ENCODE assay signal across 22 cellular contexts in genomic region chr11:128206476-128206875, GRCh38.
DNase-seq lines count a peak whose midpoint lies in the region; ATAC-seq, FAIRE-seq and TF ChIP-seq lines count a peak whose summit lies in the region.
"Had no signal": no experiment of that assay in that cellular context is flagged by ENCODE, and none has a peak within 500 bp of the region (broad histone marks: within the 10 kb centered on the region; RNA-seq: fewer than 3 reads in every experiment).

No MANE protein-coding gene starts in this region.

- H2BK12ac ChIP-seq in mesenchymal stem cell (ENCODE audit: low read length in 2 of 2): no peak overlapping the region

- H3K27ac ChIP-seq in Panc1 (ENCODE audit: low read length): peak overlapping the region; percentile 91; the same call in 1 of the 2 replicates
- peak overlapping the region; percentile 75 for H3K27ac ChIP-seq in mesenchymal stem cell (ENCODE audit: low read length, poor library complexity, severe bottlenecking)
- H3K27ac ChIP-seq: BLaER1 treated with 17β-estradiol and CSF1 and Interleukin-3, amounts not matched to agents 10 nM and 100 nM; HL-60 had no signal

- H3K27me3 ChIP-seq in Caco-2 (replicated peaks; ENCODE audit: control insufficient read depth, insufficient read depth, low read length) (no peaks in the 10 kb centered on the region), Panc1 (ENCODE audit: control insufficient read depth, insufficient read depth, low read length) (no peaks in the 10 kb centered on the region), mesenchymal stem cell (ENCODE audit: control insufficient read depth in 1 of 2, insufficient read depth in 1 of 2, low read length in 2 of 2) (no peaks in the 10 kb centered on the region)
- H3K27me3 ChIP-seq: BLaER1 treated with 17β-estradiol and CSF1 and Interleukin-3, amounts not matched to agents 10 nM and 100 nM had no signal

- no peak overlapping the region for H3K4ac ChIP-seq in mesenchymal stem cell (ENCODE audit: low read depth in 1 of 2, low read length in 2 of 2)

- no peaks in the 10 kb centered on the region for H3K79me1 ChIP-seq in mesenchymal stem cell (replicated peaks; ENCODE audit: low read length, poor library complexity, severe bottlenecking)

- POLR2A ChIA-PET in Caco-2 (lab: Charles Lee) (no interaction called here), Panc1 (lab: Charles Lee) (no interaction called here)

- DNase-seq in Caco-2: no peak
- no peak for DNase-seq in Panc1 (ENCODE audit: low read depth, low spot score)
- peak; percentile 86 for DNase-seq in epithelial cell of esophagus (ENCODE audit: low read depth)
- DNase-seq in mesenchymal stem cell: no peak
- no peak for DNase-seq in HT-29 (ENCODE audit: low spot score)
- no peak for DNase-seq in H54 (ENCODE audit: insufficient read length, low spot score)
- no peak for DNase-seq in putamen (ENCODE audit: low spot score)
- DNase-seq in activated naive CD8-positive, alpha-beta T cell treated with anti-CD3 and anti-CD28 coated beads for 36 hours: no peak
- DNase-seq: CD8-positive, alpha-beta T cell; DMS79; Kasumi-1; MM.1S; NCI-H1092; NCI-H146; NCI-H2029 treated with DMSO at 0.1 percent for 48 hours; NCI-H748 treated with DMSO at 0.1 percent for 48 hours; NK-92 treated with Interleukin-12 subunit alpha and Interleukin-12 subunit beta, amount 100 ng/mL, for 24 hours; SHP77 treated with DMSO at 0.1 percent for 48 hours had no signal

- H3K9me3 Mint-ChIP-seq in Caco-2 (ENCODE audit: unreplicated experiment): peaks cover 36% of the 10 kb centered on the region
- H3K9me3 Mint-ChIP-seq in activated naive CD8-positive, alpha-beta T cell treated with anti-CD3 and anti-CD28 coated beads for 36 hours: peaks cover 9% of the 10 kb centered on the region

- FAIRE-seq in H54 (lab: Jason Lieb, UNC): no peak
- FAIRE-seq: A204.1 had no signal

- no peaks in the 10 kb centered on the region for H3K36me3 ChIP-seq in Caco-2 (ENCODE audit: control insufficient read depth, insufficient read depth, low read length)
- no peaks in the 10 kb centered on the region for H3K36me3 ChIP-seq in Panc1 (ENCODE audit: control insufficient read depth, insufficient read depth, low read length)
- H3K36me3 ChIP-seq in mesenchymal stem cell (ENCODE audit: control insufficient read depth in 1 of 2, insufficient read depth in 2 of 2, low read depth in 1 of 2, low read length in 2 of 2): no peaks in the 10 kb centered on the region
- H3K36me3 ChIP-seq: BLaER1 treated with 17β-estradiol and CSF1 and Interleukin-3, amounts not matched to agents 10 nM and 100 nM had no signal

- H2AK5ac ChIP-seq in mesenchymal stem cell (ENCODE audit: low read length, severe bottlenecking): peak overlapping the region; percentile 42

- H3K9me3 ChIP-seq in Caco-2 (0 out of 2 replicates have a peak, but pooled peaks cover 23% of the 10 kb centered on the region), Panc1 (ENCODE audit: control insufficient read depth, insufficient read depth, low read depth, low read length) (peaks cover 14% of the 10 kb centered on the region; the same call in 1 of the 2 replicates), mesenchymal stem cell (ENCODE audit: control insufficient read depth, low read length) (no peaks in the 10 kb centered on the region)

- H3K27ac Mint-ChIP-seq in Caco-2 (ENCODE audit: unreplicated experiment): peak overlapping the region; percentile 4
- H3K27ac Mint-ChIP-seq in activated naive CD8-positive, alpha-beta T cell treated with anti-CD3 and anti-CD28 coated beads for 36 hours: no peak overlapping the region
- H3K27ac Mint-ChIP-seq: CD8-positive, alpha-beta T cell had no signal

- intact Hi-C loops in Caco-2 (cut with micrococcal nuclease; ENCODE audit: unreplicated experiment) (no loop called here), Panc1 (cut with micrococcal nuclease; ENCODE audit: unreplicated experiment) (no loop called here)

- H2BK5ac ChIP-seq in mesenchymal stem cell (ENCODE audit: low read depth, low read length, poor library complexity, severe bottlenecking): no peak overlapping the region

- H4K8ac ChIP-seq in mesenchymal stem cell (ENCODE audit: low read length): no peak overlapping the region

- H3K4me1 Mint-ChIP-seq in Caco-2 (ENCODE audit: low read depth, unreplicated experiment): peaks cover 29% of the 10 kb centered on the region
- H3K4me1 Mint-ChIP-seq in activated naive CD8-positive, alpha-beta T cell treated with anti-CD3 and anti-CD28 coated beads for 36 hours: peaks cover 13% of the 10 kb centered on the region

- BruUV-seq in Caco-2 (replicated peaks; lab: Mats Ljungman, UMichigan) (no TSS peak), Panc1 (replicated peaks; lab: Mats Ljungman, UMichigan) (no TSS peak)

- no peak overlapping the region for H3K18ac ChIP-seq in mesenchymal stem cell (ENCODE audit: low read depth in 1 of 2, low read length in 2 of 2)

- no peak overlapping the region for H2BK120ac ChIP-seq in mesenchymal stem cell (ENCODE audit: low read depth, low read length)

- H3K23ac ChIP-seq in mesenchymal stem cell (ENCODE audit: low read length in 2 of 2): no peak overlapping the region

- peaks cover 7% of the 10 kb centered on the region for H3K36me3 Mint-ChIP-seq in Caco-2 (ENCODE audit: insufficient read depth, unreplicated experiment)
- peaks cover 6% of the 10 kb centered on the region for H3K36me3 Mint-ChIP-seq in activated naive CD8-positive, alpha-beta T cell treated with anti-CD3 and anti-CD28 coated beads for 36 hours
- H3K36me3 Mint-ChIP-seq: CD8-positive, alpha-beta T cell had no signal

- H3K9ac ChIP-seq in mesenchymal stem cell (ENCODE audit: low read length): no peak overlapping the region
- H3K9ac ChIP-seq: BLaER1 treated with 17β-estradiol and CSF1 and Interleukin-3, amounts not matched to agents 10 nM and 100 nM had no signal

- in situ Hi-C loops in Panc1 (cut with HindIII; ENCODE audit: low pct_unique_long_range_greater_than_20kb, low sequenced_read_pairs): no loop called here

- H3K4me3 ChIP-seq in Caco-2 (ENCODE audit: low read depth, low read length) (no peak overlapping the region), Panc1 (ENCODE audit: low read depth in 2 of 2, low read length in 2 of 2) (no peak overlapping the region), epithelial cell of esophagus (ENCODE audit: low read length) (no peak overlapping the region), mesenchymal stem cell (ENCODE audit: insufficient read depth in 1 of 2, low read depth in 1 of 2, low read length in 2 of 2) (no peak overlapping the region)
- H3K4me3 ChIP-seq: BLaER1 treated with 17β-estradiol and CSF1 and Interleukin-3, amounts not matched to agents 10 nM and 100 nM had no signal

- no peak overlapping the region for H4K91ac ChIP-seq in mesenchymal stem cell (ENCODE audit: low read length)

- peaks cover 44% of the 10 kb centered on the region for H3K4me1 ChIP-seq in Caco-2
- peaks cover 12% of the 10 kb centered on the region for H3K4me1 ChIP-seq in Panc1 (ENCODE audit: control insufficient read depth, insufficient read depth, low read length)
- H3K4me1 ChIP-seq in mesenchymal stem cell (ENCODE audit: control insufficient read depth, insufficient read depth, low read depth, low read length): peaks cover 9% of the 10 kb centered on the region
- H3K4me1 ChIP-seq: BLaER1 treated with 17β-estradiol and CSF1 and Interleukin-3, amounts not matched to agents 10 nM and 100 nM had no signal

- no peak overlapping the region for H2AFZ ChIP-seq in mesenchymal stem cell (ENCODE audit: low read depth, low read length)

- no peak for TF ChIP-seq POLR2A in H54 (IDR thresholded peaks at IDR 0.05; ENCODE audit: low read depth, low read length)

- H3K14ac ChIP-seq in mesenchymal stem cell (ENCODE audit: low read length in 2 of 2): no peak overlapping the region

- no peak overlapping the region for H3K4me2 ChIP-seq in mesenchymal stem cell (ENCODE audit: low read length, poor library complexity, severe bottlenecking)
- H3K4me2 ChIP-seq: BLaER1 treated with 17β-estradiol and CSF1 and Interleukin-3, amounts not matched to agents 10 nM and 100 nM had no signal

- CTCF ChIA-PET in Caco-2 (lab: Charles Lee) (no interaction called here), Panc1 (lab: Charles Lee) (no interaction called here)

- no peak overlapping the region for H3K4me3 Mint-ChIP-seq in Caco-2 (ENCODE audit: unreplicated experiment)
- no peak overlapping the region for H3K4me3 Mint-ChIP-seq in activated naive CD8-positive, alpha-beta T cell treated with anti-CD3 and anti-CD28 coated beads for 36 hours
- H3K4me3 Mint-ChIP-seq: CD8-positive, alpha-beta T cell had no signal

- no peak overlapping the region for H2BK15ac ChIP-seq in mesenchymal stem cell (ENCODE audit: low read depth, poor library complexity, severe bottlenecking)

- TF ChIP-seq CTCF in Caco-2 (IDR thresholded peaks at IDR 0.05; ENCODE audit: insufficient read depth in 1 of 2, low read depth in 1 of 2, low read length in 1 of 2, severe bottlenecking in 1 of 2, unreplicated experiment in 1 of 2) (no peak), Panc1 (IDR thresholded peaks at IDR 0.05) (no peak), epithelial cell of esophagus (IDR thresholded peaks at IDR 0.05; ENCODE audit: insufficient read depth, low read depth, low read length, missing control alignments) (no peak)

- no peak for ATAC-seq in Panc1
- ATAC-seq: CD8-positive, alpha-beta T cell; SK-N-SH treated with all-trans-retinoic acid at 6 μM for 48 hours had no signal

- no peaks in the 10 kb centered on the region for H3K27me3 Mint-ChIP-seq in Caco-2 (ENCODE audit: insufficient read depth, unreplicated experiment)
- H3K27me3 Mint-ChIP-seq in activated naive CD8-positive, alpha-beta T cell treated with anti-CD3 and anti-CD28 coated beads for 36 hours: no peaks in the 10 kb centered on the region
